Comparison of ENCODE assay signal across 21 cellular contexts in genomic region chr9:114825126-114825525, GRCh38. TPM values are rescaled to one million over a fixed set of nuclear protein-coding genes. Genes with fewer than 3 reads are reported as not detected.
DNase-seq lines count a peak whose midpoint lies in the region; ATAC-seq and TF ChIP-seq lines count a peak whose summit lies in the region.
"Had no signal": no experiment of that assay in that cellular context is flagged by ENCODE, and none has a peak within 500 bp of the region (broad histone marks: within the 10 kb centered on the region; RNA-seq: fewer than 3 reads in every experiment).

No MANE protein-coding gene starts in this region.

- no peaks in the 10 kb centered on the region for H3K36me3 ChIP-seq in GM23338 (ENCODE audit: insufficient read depth)
- H3K36me3 ChIP-seq: BLaER1 had no signal

- no peaks in the 10 kb centered on the region for H3K4me1 ChIP-seq in GM23338 (ENCODE audit: insufficient read depth)

- H3K27me3 ChIP-seq in GM23338 (ENCODE audit: insufficient read depth) = no peaks in the 10 kb centered on the region
- H3K27me3 ChIP-seq: BLaER1 had no signal

- H3K4me1 Mint-ChIP-seq in GM23338 = no peaks in the 10 kb centered on the region
- H3K4me1 Mint-ChIP-seq in central memory CD8-positive, alpha-beta T cell = peaks cover 11% of the 10 kb centered on the region
- H3K4me1 Mint-ChIP-seq in stimulated activated effector memory CD8-positive, alpha-beta T cell treated with anti-CD3 and anti-CD28 coated beads, Interleukin-12 subunit alpha, Interleukin-12 subunit beta, amount 100 ng/mL, for 72 hours = peaks cover 9% of the 10 kb centered on the region

- intact Hi-C loops in sciatic nerve (cut with DNase I) = no loop called here

- no peaks in the 10 kb centered on the region for H3K79me2 ChIP-seq in GM23338 (replicated peaks; ENCODE audit: insufficient read depth)

- H3K9me2 ChIP-seq in GM23338 (ENCODE audit: insufficient read depth) = no peaks in the 10 kb centered on the region

- peaks cover 7% of the 10 kb centered on the region for H3K27me3 Mint-ChIP-seq in GM23338 (ENCODE audit: insufficient read depth, low read depth, poor library complexity)
- H3K27me3 Mint-ChIP-seq in central memory CD8-positive, alpha-beta T cell = no peaks in the 10 kb centered on the region
- H3K27me3 Mint-ChIP-seq: CD4-positive, alpha-beta memory T cell had no signal

- no peak overlapping the region for H3K27ac ChIP-seq in GM23338 (ENCODE audit: low read depth)
- H3K27ac ChIP-seq: 22Rv1, BLaER1, GM23248 had no signal

- no peak for TF ChIP-seq CTCF in GM23338 (conservative IDR thresholded peaks at IDR 0.05; ENCODE audit: low read depth in 2 of 2)

- H3K4me2 ChIP-seq in GM23338 = no peak overlapping the region
- H3K4me2 ChIP-seq: BLaER1 had no signal

- H2AFZ ChIP-seq in GM23338 = peak overlapping the region; percentile 3; the same call in 1 of the 2 replicates
- H2AFZ ChIP-seq: GM23248 had no signal

- H3K36me3 Mint-ChIP-seq in GM23338 (ENCODE audit: low read depth) = no peaks in the 10 kb centered on the region
- no peaks in the 10 kb centered on the region for H3K36me3 Mint-ChIP-seq in central memory CD8-positive, alpha-beta T cell (ENCODE audit: insufficient read depth)
- H3K36me3 Mint-ChIP-seq in stimulated activated effector memory CD8-positive, alpha-beta T cell treated with anti-CD3 and anti-CD28 coated beads, Interleukin-12 subunit alpha, Interleukin-12 subunit beta, amount 100 ng/mL, for 72 hours = no peaks in the 10 kb centered on the region
- H3K36me3 Mint-ChIP-seq: CD14-positive monocyte; CD4-positive, alpha-beta memory T cell had no signal

- H3K4me3 ChIP-seq in GM23338 = no peak overlapping the region
- H3K4me3 ChIP-seq: BLaER1, GM23248 had no signal

- H3K9me3 Mint-ChIP-seq in GM23338 = no peaks in the 10 kb centered on the region
- H3K9me3 Mint-ChIP-seq in central memory CD8-positive, alpha-beta T cell = no peaks in the 10 kb centered on the region
- H3K9me3 Mint-ChIP-seq in stimulated activated effector memory CD8-positive, alpha-beta T cell treated with anti-CD3 and anti-CD28 coated beads, Interleukin-12 subunit alpha, Interleukin-12 subunit beta, amount 100 ng/mL, for 72 hours = no peaks in the 10 kb centered on the region
- H3K9me3 Mint-ChIP-seq: CD4-positive, alpha-beta memory T cell; HFFc6; IgD-negative memory B cell had no signal

- no peak for DNase-seq in GM23338 (ENCODE audit: low spot score)
- no peak for DNase-seq in central memory CD8-positive, alpha-beta T cell (ENCODE audit: low spot score in 2 of 2)
- peak; percentile 60 for DNase-seq in fibroblast of peridontal ligament (ENCODE audit: extremely low read depth)
- no peak for DNase-seq in sciatic nerve (ENCODE audit: low spot score)
- DNase-seq in activated CD4-positive, alpha-beta T cell treated with anti-CD3 and anti-CD28 coated beads for 48 hours = no peak
- no peak for DNase-seq in stimulated activated effector memory CD8-positive, alpha-beta T cell treated with anti-CD3 and anti-CD28 coated beads, Interleukin-12 subunit alpha, Interleukin-12 subunit beta, amount 100 ng/mL, for 72 hours (ENCODE audit: low spot score in 2 of 2)
- DNase-seq: CD4-positive, alpha-beta memory T cell; DMS153; DMS79; GDM1; GM23248; HFFc6 had no signal

- ATAC-seq in GM23338 (no peak), sciatic nerve (peak; percentile 43), HG02840 (IDR thresholded peaks at IDR 0.05; ENCODE audit: low FRiP score, unreplicated experiment) (no peak), GM21737 (IDR thresholded peaks at IDR 0.05; ENCODE audit: unreplicated experiment) (no peak)
- ATAC-seq in central memory CD8-positive, alpha-beta T cell (replicated peaks; ENCODE audit: extremely low read depth, poor library complexity, severe bottlenecking) = no peak
- no peak for ATAC-seq in stimulated activated effector memory CD8-positive, alpha-beta T cell treated with anti-CD3 and anti-CD28 coated beads, Interleukin-12 subunit alpha, Interleukin-12 subunit beta, amount 100 ng/mL, for 72 hours
- ATAC-seq: HCT116 had no signal

- no peaks in the 10 kb centered on the region for H4K20me1 ChIP-seq in GM23338 (replicated peaks; ENCODE audit: insufficient read depth)
- H4K20me1 ChIP-seq: BLaER1 had no signal

- H3K27ac Mint-ChIP-seq in GM23338 = no peak overlapping the region
- peak overlapping the region; percentile 42 for H3K27ac Mint-ChIP-seq in central memory CD8-positive, alpha-beta T cell (ENCODE audit: low read depth)
- no peak overlapping the region for H3K27ac Mint-ChIP-seq in stimulated activated effector memory CD8-positive, alpha-beta T cell treated with anti-CD3 and anti-CD28 coated beads, Interleukin-12 subunit alpha, Interleukin-12 subunit beta, amount 100 ng/mL, for 72 hours
- H3K27ac Mint-ChIP-seq: HFFc6, IgD-negative memory B cell had no signal

- no peaks in the 10 kb centered on the region for H3F3A ChIP-seq in GM23338 (replicated peaks; ENCODE audit: low read depth)

- H3K4me3 Mint-ChIP-seq in GM23338 = no peak overlapping the region
- no peak overlapping the region for H3K4me3 Mint-ChIP-seq in central memory CD8-positive, alpha-beta T cell
- no peak overlapping the region for H3K4me3 Mint-ChIP-seq in stimulated activated effector memory CD8-positive, alpha-beta T cell treated with anti-CD3 and anti-CD28 coated beads, Interleukin-12 subunit alpha, Interleukin-12 subunit beta, amount 100 ng/mL, for 72 hours
- H3K4me3 Mint-ChIP-seq: CD14-positive monocyte; CD4-positive, alpha-beta memory T cell; HFFc6; IgD-negative memory B cell had no signal

TF ChIP-seq in GM23338, 12 proteins besides CTCF, POLR2A, EP300 and RAD21:
- TF ChIP-seq ZNF331 (CRISPR knock-in tag; IDR thresholded peaks at IDR 0.05; ENCODE audit: low read depth) = no peak
- no peak for TF ChIP-seq STAT1 (IDR thresholded peaks at IDR 0.05; ENCODE audit: unreplicated experiment)
- TF ChIP-seq, protein P1, sequence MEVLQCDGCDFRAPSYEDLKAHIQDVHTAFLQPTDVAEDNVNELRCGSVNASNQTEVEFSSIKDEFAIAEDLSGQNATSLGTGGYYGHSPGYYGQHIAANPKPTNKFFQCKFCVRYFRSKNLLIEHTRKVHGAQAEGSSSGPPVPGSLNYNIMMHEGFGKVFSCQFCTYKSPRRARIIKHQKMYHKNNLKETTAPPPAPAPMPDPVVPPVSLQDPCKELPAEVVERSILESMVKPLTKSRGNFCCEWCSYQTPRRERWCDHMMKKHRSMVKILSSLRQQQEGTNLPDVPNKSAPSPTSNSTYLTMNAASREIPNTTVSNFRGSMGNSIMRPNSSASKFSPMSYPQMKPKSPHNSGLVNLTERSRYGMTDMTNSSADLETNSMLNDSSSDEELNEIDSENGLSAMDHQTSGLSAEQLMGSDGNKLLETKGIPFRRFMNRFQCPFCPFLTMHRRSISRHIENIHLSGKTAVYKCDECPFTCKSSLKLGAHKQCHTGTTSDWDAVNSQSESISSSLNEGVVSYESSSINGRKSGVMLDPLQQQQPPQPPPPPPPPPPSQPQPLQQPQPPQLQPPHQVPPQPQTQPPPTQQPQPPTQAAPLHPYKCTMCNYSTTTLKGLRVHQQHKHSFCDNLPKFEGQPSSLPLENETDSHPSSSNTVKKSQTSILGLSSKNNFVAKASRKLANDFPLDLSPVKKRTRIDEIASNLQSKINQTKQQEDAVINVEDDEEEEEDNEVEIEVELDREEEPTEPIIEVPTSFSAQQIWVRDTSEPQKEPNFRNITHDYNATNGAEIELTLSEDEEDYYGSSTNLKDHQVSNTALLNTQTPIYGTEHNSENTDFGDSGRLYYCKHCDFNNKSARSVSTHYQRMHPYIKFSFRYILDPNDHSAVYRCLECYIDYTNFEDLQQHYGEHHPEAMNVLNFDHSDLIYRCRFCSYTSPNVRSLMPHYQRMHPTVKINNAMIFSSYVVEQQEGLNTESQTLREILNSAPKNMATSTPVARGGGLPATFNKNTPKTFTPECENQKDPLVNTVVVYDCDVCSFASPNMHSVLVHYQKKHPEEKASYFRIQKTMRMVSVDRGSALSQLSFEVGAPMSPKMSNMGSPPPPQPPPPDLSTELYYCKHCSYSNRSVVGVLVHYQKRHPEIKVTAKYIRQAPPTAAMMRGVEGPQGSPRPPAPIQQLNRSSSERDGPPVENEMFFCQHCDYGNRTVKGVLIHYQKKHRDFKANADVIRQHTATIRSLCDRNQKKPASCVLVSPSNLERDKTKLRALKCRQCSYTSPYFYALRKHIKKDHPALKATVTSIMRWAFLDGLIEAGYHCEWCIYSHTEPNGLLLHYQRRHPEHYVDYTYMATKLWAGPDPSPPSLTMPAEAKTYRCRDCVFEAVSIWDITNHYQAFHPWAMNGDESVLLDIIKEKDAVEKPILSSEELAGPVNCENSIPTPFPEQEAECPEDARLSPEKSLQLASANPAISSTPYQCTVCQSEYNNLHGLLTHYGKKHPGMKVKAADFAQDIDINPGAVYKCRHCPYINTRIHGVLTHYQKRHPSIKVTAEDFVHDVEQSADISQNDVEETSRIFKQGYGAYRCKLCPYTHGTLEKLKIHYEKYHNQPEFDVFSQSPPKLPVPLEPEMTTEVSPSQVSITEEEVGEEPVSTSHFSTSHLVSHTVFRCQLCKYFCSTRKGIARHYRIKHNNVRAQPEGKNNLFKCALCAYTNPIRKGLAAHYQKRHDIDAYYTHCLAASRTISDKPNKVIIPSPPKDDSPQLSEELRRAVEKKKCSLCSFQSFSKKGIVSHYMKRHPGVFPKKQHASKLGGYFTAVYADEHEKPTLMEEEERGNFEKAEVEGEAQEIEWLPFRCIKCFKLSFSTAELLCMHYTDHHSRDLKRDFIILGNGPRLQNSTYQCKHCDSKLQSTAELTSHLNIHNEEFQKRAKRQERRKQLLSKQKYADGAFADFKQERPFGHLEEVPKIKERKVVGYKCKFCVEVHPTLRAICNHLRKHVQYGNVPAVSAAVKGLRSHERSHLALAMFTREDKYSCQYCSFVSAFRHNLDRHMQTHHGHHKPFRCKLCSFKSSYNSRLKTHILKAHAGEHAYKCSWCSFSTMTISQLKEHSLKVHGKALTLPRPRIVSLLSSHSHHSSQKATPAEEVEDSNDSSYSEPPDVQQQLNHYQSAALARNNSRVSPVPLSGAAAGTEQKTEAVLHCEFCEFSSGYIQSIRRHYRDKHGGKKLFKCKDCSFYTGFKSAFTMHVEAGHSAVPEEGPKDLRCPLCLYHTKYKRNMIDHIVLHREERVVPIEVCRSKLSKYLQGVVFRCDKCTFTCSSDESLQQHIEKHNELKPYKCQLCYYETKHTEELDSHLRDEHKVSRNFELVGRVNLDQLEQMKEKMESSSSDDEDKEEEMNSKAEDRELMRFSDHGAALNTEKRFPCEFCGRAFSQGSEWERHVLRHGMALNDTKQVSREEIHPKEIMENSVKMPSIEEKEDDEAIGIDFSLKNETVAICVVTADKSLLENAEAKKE (CRISPR knock-in tag; IDR thresholded peaks at IDR 0.05) = no peak
- TF ChIP-seq EZH2phosphoT487 (IDR thresholded peaks at IDR 0.05; ENCODE audit: unreplicated experiment) = no peak
TF ChIP-seq in GM23338: peak in this region for 0.

RNA-seq across cellular contexts. Expression of gene TNFSF15, which starts 19.3 kb away (rescaled TPM):
- 0.07 and 0.08 TPM in 2 replicates for total RNA-seq in GM23338 (2014; rRNA removed; shearing (Covaris generic))
- polyA plus RNA-seq in GM23338 (2016; fragmentation: Nextera tagmentation; extraction: Ambion mirVana) = 0.03 and 0.06 TPM in 2 replicates
- total RNA-seq in sciatic nerve = 11.9 TPM
- total RNA-seq: A673, Daoy had no signal
- polyA plus RNA-seq: CD4-positive, alpha-beta memory T cell; GM23248 had no signal

Comparison
In these comparisons a context has a peak if more than half of its experiments do, and no peak if none do; other contexts are left out.
1. RNA of gene TNFSF15, which starts 19.3 kb away (total RNA-seq): 11.9 TPM in sciatic nerve (single experiment); 0.07 to 0.08 TPM in GM23338; every median in the first group is over 10 times any median in the second.